23 cellular contexts compared by ENCODE assay signal in the genomic region with DNA sequence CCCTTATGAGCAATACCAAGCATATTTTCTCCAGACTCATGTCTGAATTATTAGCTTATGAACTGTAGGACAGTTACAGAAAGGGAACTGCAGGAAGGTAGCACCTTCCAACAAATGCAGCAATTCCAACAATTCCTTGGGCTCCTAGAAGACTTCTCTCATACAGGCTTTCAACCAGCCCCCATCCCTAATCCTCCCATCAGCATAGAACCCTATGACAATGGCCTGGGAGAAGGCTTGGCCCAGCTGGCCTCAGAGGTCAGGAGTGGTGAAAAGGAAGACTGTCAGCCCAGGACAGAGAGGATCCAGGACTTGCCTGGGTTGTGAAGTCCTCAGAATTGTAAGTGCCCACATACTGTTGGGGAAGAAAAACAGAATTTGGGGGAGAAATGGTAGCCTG. TPM values are rescaled to one million over a fixed set of nuclear protein-coding genes. Genes with fewer than 3 reads are reported as not detected.
A peak's percentile ranks its signal among the peaks of the same experiment; 100 is the strongest.
DNase-seq lines count a peak whose midpoint lies in the region; ATAC-seq and TF ChIP-seq lines count a peak whose summit lies in the region.
"Had no signal": no experiment of that assay in that cellular context is flagged by ENCODE, and none has a peak within 500 bp of the region (broad histone marks: within the 10 kb centered on the region; RNA-seq: fewer than 3 reads in every experiment).

No MANE protein-coding gene starts in this region.

- H3K9me3 ChIP-seq in NT2/D1 (ENCODE audit: insufficient read depth, low read length) (no peaks in the 10 kb centered on the region), OCI-LY7 (ENCODE audit: low read length) (no peaks in the 10 kb centered on the region)
- H3K9me3 ChIP-seq: SJSA1 had no signal

- H3K27me3 ChIP-seq in NT2/D1 (ENCODE audit: insufficient read depth, insufficient read length), result no peaks in the 10 kb centered on the region
- H3K27me3 ChIP-seq in foreskin keratinocyte, result no peaks in the 10 kb centered on the region
- H3K27me3 ChIP-seq: SJSA1 had no signal

- POLR2A ChIA-PET in OCI-LY7 (lab: Charles Lee), result interaction anchor here (0.5 kb wide), 1 partner anchor 645 kb away, joined by 3 read pairs; no protein-coding TSS in a partner anchor

- H3K4me3 ChIP-seq in NT2/D1 (ENCODE audit: insufficient read length, low read depth), result no peak overlapping the region
- no peak overlapping the region for H3K4me3 ChIP-seq in OCI-LY7 (ENCODE audit: low read depth, low read length, poor library complexity, severe bottlenecking)
- H3K4me3 ChIP-seq: PC-9, SJSA1 had no signal

- H3K27ac Mint-ChIP-seq in stimulated activated naive B cell treated with anti-CD40 and anti-IgM and Interleukin-4, amounts not matched to agents 10 μg/mL and 1 μg/mL and 100 μg/mL, for 72 hours, result peak overlapping the region; percentile 63
- H3K27ac Mint-ChIP-seq: B cell had no signal

- no peak overlapping the region for H3K4me2 ChIP-seq in OCI-LY7 (ENCODE audit: low read length)
- H3K4me2 ChIP-seq: PC-9 had no signal

- peaks cover under 1% of the 10 kb centered on the region; the same call in 1 of the 2 replicates for H3K79me2 ChIP-seq in OCI-LY7 (ENCODE audit: insufficient read depth, low read depth, low read length)

- no peaks in the 10 kb centered on the region; the same call in 1 of the 2 replicates for H3K9me2 ChIP-seq in OCI-LY7 (ENCODE audit: insufficient read depth, low read length)

- H3K9me3 Mint-ChIP-seq in stimulated activated naive B cell treated with anti-CD40 and anti-IgM and Interleukin-4, amounts not matched to agents 10 μg/mL and 1 μg/mL and 100 μg/mL, for 72 hours, result peaks cover 3 to 7% of the 10 kb centered on the region in 2 donors

- H3K4me1 ChIP-seq in NT2/D1 (ENCODE audit: insufficient read depth, insufficient read length) (peaks cover 4% of the 10 kb centered on the region), foreskin keratinocyte (peaks cover 7% of the 10 kb centered on the region), OCI-LY7 (ENCODE audit: insufficient read depth, low read length, poor library complexity, severe bottlenecking) (peaks cover 12% of the 10 kb centered on the region)

- no peak overlapping the region for H2AFZ ChIP-seq in OCI-LY7 (ENCODE audit: low read length)
- H2AFZ ChIP-seq: PC-9 had no signal

- no peak overlapping the region for H3K27ac ChIP-seq in foreskin keratinocyte
- no peak overlapping the region for H3K27ac ChIP-seq in OCI-LY7 (ENCODE audit: low read depth, low read length, poor library complexity, severe bottlenecking)
- H3K27ac ChIP-seq: 22Rv1, C4-2B, PC-9, SJSA1 had no signal

- intact Hi-C loops in OCI-LY7 (cut with micrococcal nuclease; ENCODE audit: unreplicated experiment), result no loop called here

- TF ChIP-seq CTCF in foreskin keratinocyte (conservative IDR thresholded peaks at IDR 0.05), result no peak
- no peak for TF ChIP-seq CTCF in OCI-LY7 (conservative IDR thresholded peaks at IDR 0.05; ENCODE audit: low read length)

- H3K9ac ChIP-seq in NT2/D1 (ENCODE audit: insufficient read length, low read depth), result no peak overlapping the region

- CTCF ChIA-PET in OCI-LY7 (lab: Charles Lee; ENCODE audit: unreplicated experiment), result no interaction called here

- no TSS peak for BruUV-seq in OCI-LY7 (replicated peaks; lab: Mats Ljungman, UMichigan)

- no peaks in the 10 kb centered on the region for H4K20me1 ChIP-seq in OCI-LY7 (ENCODE audit: insufficient read depth, low read length)

- no peak overlapping the region for H3K4me3 Mint-ChIP-seq in stimulated activated naive B cell treated with anti-CD40 and anti-IgM and Interleukin-4, amounts not matched to agents 10 μg/mL and 1 μg/mL and 100 μg/mL, for 72 hours
- H3K4me3 Mint-ChIP-seq: B cell had no signal

- no peaks in the 10 kb centered on the region for H3K27me3 Mint-ChIP-seq in stimulated activated naive B cell treated with anti-CD40 and anti-IgM and Interleukin-4, amounts not matched to agents 10 μg/mL and 1 μg/mL and 100 μg/mL, for 72 hours
- H3K27me3 Mint-ChIP-seq: B cell had no signal

- ATAC-seq in foreskin keratinocyte, result peak; percentile 12
- ATAC-seq in stimulated activated naive B cell treated with anti-CD40 and anti-IgM and Interleukin-4, amounts not matched to agents 10 μg/mL and 1 μg/mL and 100 μg/mL, for 72 hours (replicated peaks), result no peak

- DNase-seq in NCI-H82 (lab: John Stamatoyannopoulos, UW) (peak; percentile 5), NCI-H82 treated with DMSO at 0.1 percent for 48 hours (lab: John Stamatoyannopoulos, UW; ENCODE audit: unreplicated experiment) (no peak), NT2/D1 (ENCODE audit: low read depth, low spot score) (peak; percentile 70), foreskin keratinocyte (no peak), NCI-H128 (lab: John Stamatoyannopoulos, UW; ENCODE audit: unreplicated experiment) (no peak), hypothalamus (lab: John Stamatoyannopoulos, UW) (no peak), OCI-LY7 (ENCODE audit: low spot score) (no peak)
- DNase-seq in stimulated activated naive B cell treated with anti-CD40 and anti-IgM and Interleukin-4, amounts not matched to agents 10 μg/mL and 1 μg/mL and 100 μg/mL, for 72 hours, result no peak
- DNase-seq: DMS153, DND-41, NCI-H1048, NCI-H1417 treated with DMSO at 0.1 percent for 48 hours, NCI-H187, NCI-H2081 treated with DMSO at 0.1 percent for 48 hours, NCI-H2171 treated with DMSO at 0.1 percent for 48 hours, NCI-H345, NCI-H510A treated with DMSO at 0.1 percent for 48 hours, PC-9, Right ventricle myocardium superior had no signal

- H3K36me3 Mint-ChIP-seq in stimulated activated naive B cell treated with anti-CD40 and anti-IgM and Interleukin-4, amounts not matched to agents 10 μg/mL and 1 μg/mL and 100 μg/mL, for 72 hours, result peaks cover 18 to 32% of the 10 kb centered on the region in 2 donors

- H3K36me3 ChIP-seq in NT2/D1 (ENCODE audit: insufficient read depth, insufficient read length, low read length) (peaks cover 3% of the 10 kb centered on the region), OCI-LY7 (ENCODE audit: insufficient read depth, low read length) (no peaks in the 10 kb centered on the region)
- H3K36me3 ChIP-seq: SJSA1 had no signal

- peaks cover 38 to 77% of the 10 kb centered on the region in 2 donors for H3K4me1 Mint-ChIP-seq in stimulated activated naive B cell treated with anti-CD40 and anti-IgM and Interleukin-4, amounts not matched to agents 10 μg/mL and 1 μg/mL and 100 μg/mL, for 72 hours

RNA-seq across cellular contexts. Expression of a gene that starts 5.9 kb away (rescaled TPM):
- total RNA-seq in foreskin keratinocyte, result 31.0 and 35.3 TPM in 2 replicates
- polyA plus RNA-seq in foreskin keratinocyte, result 6.8 and 6.9 TPM in 2 replicates
- total RNA-seq in OCI-LY7 (2014; rRNA removed; shearing (Covaris generic)), result 23.2 and 30.6 TPM in 2 replicates
- 46.1 and 46.2 TPM in 2 replicates for total RNA-seq in OCI-LY7 (2022)

Comparison
In these comparisons a context has a peak if more than half of its experiments do, and no peak if none do; other contexts are left out.
1. DNase-seq: peak in NCI-H82 (single experiment) and NT2/D1 (single experiment); none in NCI-H82 treated with DMSO at 0.1 percent for 48 hours (single experiment), foreskin keratinocyte (0 of 2), stimulated activated naive B cell treated with anti-CD40 and anti-IgM and Interleukin-4, amounts not matched to agents 10 μg/mL and 1 μg/mL and 100 μg/mL, for 72 hours (single experiment), NCI-H128 (single experiment), hypothalamus (0 of 51) and OCI-LY7 (single experiment).